24 cellular contexts compared by ENCODE assay signal in the genomic region with DNA sequence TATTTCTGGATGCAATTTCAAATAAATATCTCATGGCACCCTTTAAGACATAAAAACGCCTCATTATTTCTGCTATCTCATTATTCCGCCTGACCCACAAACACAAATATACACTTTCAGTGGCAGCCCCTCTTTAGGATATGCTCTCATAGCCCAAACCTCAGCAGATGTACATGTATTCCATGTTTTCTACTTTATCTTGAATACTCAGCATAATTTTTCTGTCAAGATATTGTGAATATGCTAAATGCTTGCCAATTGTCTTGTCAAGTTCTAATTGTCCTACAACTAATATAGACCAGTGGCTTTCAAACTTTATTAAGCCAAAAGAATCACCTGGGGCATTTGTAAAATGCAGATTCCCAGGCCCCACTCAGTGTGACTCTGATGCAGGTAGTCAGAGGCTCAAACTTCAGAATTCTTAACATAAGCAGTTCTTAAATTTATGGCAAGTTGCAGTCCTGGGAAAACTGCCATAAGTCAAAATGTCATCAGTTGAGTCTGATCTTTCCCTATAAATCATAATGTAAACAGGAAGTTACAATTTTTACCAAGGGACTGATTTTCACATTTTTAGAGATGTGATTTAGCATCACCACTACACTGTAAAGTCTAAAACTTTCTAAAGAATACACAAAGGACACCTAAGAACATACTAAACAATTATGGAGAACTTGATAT.
DNase-seq lines count a peak whose midpoint lies in the region; ATAC-seq, FAIRE-seq and TF ChIP-seq lines count a peak whose summit lies in the region.
"Had no signal": no experiment of that assay in that cellular context is flagged by ENCODE, and none has a peak within 500 bp of the region (broad histone marks: within the 10 kb centered on the region; RNA-seq: fewer than 3 reads in every experiment).

No MANE protein-coding gene starts in this region.

- CTCF ChIA-PET in A549 (lab: Yijun Ruan, JAX) = no interaction called here
- CTCF ChIA-PET in PC-9 (lab: Charles Lee) = no interaction called here

- no peak for TF ChIP-seq POLR2A in A549 (IDR thresholded peaks at IDR 0.05; ENCODE audit: low read length)

- TF ChIP-seq EP300 in A549 (IDR thresholded peaks at IDR 0.05) = no peak

- H3K4me1 ChIP-seq in A549 (peaks cover 22% of the 10 kb centered on the region), PC-9 (replicated peaks; ENCODE audit: insufficient read depth) (0 out of 2 replicates have a peak, but pooled peaks cover 6% of the 10 kb centered on the region)
- H3K4me1 ChIP-seq: Peyer's patch had no signal

- H3K9me3 ChIP-seq in A549 (no peaks in the 10 kb centered on the region), PC-9 (ENCODE audit: insufficient read depth, low read depth) (no peaks in the 10 kb centered on the region)
- H3K9me3 ChIP-seq: Peyer's patch, SJCRH30, upper lobe of right lung had no signal

- H3K36me3 ChIP-seq in PC-9 (ENCODE audit: low read depth) = peaks cover 60% of the 10 kb centered on the region
- H3K36me3 ChIP-seq: cardiac muscle cell, Peyer's patch, upper lobe of right lung had no signal

- 0 out of 2 replicates have a peak, but pooled peaks cover 4% of the 10 kb centered on the region for H3K9me2 ChIP-seq in PC-9 (ENCODE audit: insufficient read depth)

- H3K27ac ChIP-seq in A549 = no peak overlapping the region
- peak overlapping the region; percentile 1; the same call in 1 of the 2 replicates for H3K27ac ChIP-seq in PC-9
- H3K27ac ChIP-seq: cardiac muscle cell, Peyer's patch, SJCRH30, upper lobe of right lung had no signal

- peaks cover 57% of the 10 kb centered on the region for H3F3A ChIP-seq in PC-9 (ENCODE audit: insufficient read depth, low read depth)

- ATAC-seq in A549 (no peak), GM18870 (IDR thresholded peaks at IDR 0.05; ENCODE audit: unreplicated experiment) (no peak)
- ATAC-seq: left lobe of liver, upper lobe of right lung had no signal

- H3K27me3 ChIP-seq in PC-9 (ENCODE audit: insufficient read depth, low read depth) = no peaks in the 10 kb centered on the region
- H3K27me3 ChIP-seq: cardiac muscle cell, Peyer's patch, SJCRH30, upper lobe of right lung had no signal

- H3K79me2 ChIP-seq in PC-9 (ENCODE audit: low read depth) = peaks cover 93% of the 10 kb centered on the region

- H2AFZ ChIP-seq in PC-9 = no peak overlapping the region

- POLR2A ChIA-PET in A549 (lab: Yijun Ruan, JAX) = no interaction called here
- POLR2A ChIA-PET in PC-9 (lab: Charles Lee; ENCODE audit: unreplicated experiment) = no interaction called here

- TF ChIP-seq RAD21 in A549 (conservative IDR thresholded peaks at IDR 0.05 in 1 of 2, IDR thresholded peaks at IDR 0.05 in 1 of 2) = no peak

- no peak overlapping the region for H3K4me3 ChIP-seq in A549
- H3K4me3 ChIP-seq in PC-9 = no peak overlapping the region
- no peak overlapping the region for H3K4me3 ChIP-seq in fibroblast of villous mesenchyme (ENCODE audit: low read depth, low read length)
- H3K4me3 ChIP-seq: cardiac muscle cell, Peyer's patch, SJCRH30, upper lobe of right lung had no signal

- intact Hi-C loops in PC-9 (cut with micrococcal nuclease; ENCODE audit: unreplicated experiment) = no loop called here

- no peak for FAIRE-seq in A549 (lab: Jason Lieb, UNC)

- H4K20me1 ChIP-seq in PC-9 (ENCODE audit: insufficient read depth) = peaks cover 15% of the 10 kb centered on the region

- BruUV-seq in PC-9 (replicated peaks; lab: Mats Ljungman, UMichigan) = no TSS peak

- peak overlapping the region; percentile 21; the same call in 1 of the 3 replicates for H3K4me2 ChIP-seq in A549
- no peak overlapping the region for H3K4me2 ChIP-seq in PC-9

- no peak for TF ChIP-seq CTCF in A549 (IDR thresholded peaks at IDR 0.05)
- TF ChIP-seq CTCF in PC-9 (conservative IDR thresholded peaks at IDR 0.05) = no peak
- TF ChIP-seq CTCF in fibroblast of villous mesenchyme (IDR thresholded peaks at IDR 0.05; ENCODE audit: insufficient read depth, low read depth, low read length) = no peak

- 84% methylated on average over 2 of the region's 2 CpGs for WGBS in A549 (ENCODE audit: missing lambda C conversion rate)

- DNase-seq in A549 (ENCODE audit: low read depth in 1 of 2, low spot score in 1 of 2) (no peak), EL (peak; percentile 12), PC-9 (no peak), fibroblast of villous mesenchyme (ENCODE audit: low read depth) (peak; percentile 44), SW480 (ENCODE audit: low spot score) (no peak), Kasumi-1 (lab: John Stamatoyannopoulos, UW) (no peak)
- DNase-seq: activated CD4-positive, alpha-beta memory T cell treated with anti-CD3 and anti-CD28 coated beads, Interleukin-2, amount 10 ng/mL, durations not matched to agents 7 days and 5 days; activated CD4-positive, CD25-positive, alpha-beta regulatory T cell; amygdala; CD8-positive, alpha-beta memory T cell; cortex of kidney; DMS53; HFFc6; KG1; NCI-H1105; NCI-H2081; NCI-H446 treated with DMSO at 0.1 percent for 48 hours; nephron progenitor cell; Peyer's patch; SJCRH30; upper lobe of right lung had no signal

TF ChIP-seq in A549, 52 proteins besides CTCF, POLR2A, EP300 and RAD21:
- TF ChIP-seq KDM1A (IDR thresholded peaks at IDR 0.05; ENCODE audit: low read depth) (no peak), MAFK (IDR thresholded peaks at IDR 0.05; ENCODE audit: partially characterized antibody) (peak; percentile 19)

Comparison
In these comparisons a context has a peak if more than half of its experiments do, and no peak if none do; other contexts are left out.
1. DNase-seq: peak in EL (single experiment) and fibroblast of villous mesenchyme (single experiment); none in A549 (0 of 2), PC-9 (0 of 2), SW480 (single experiment) and Kasumi-1 (0 of 2).